ENCODE assay signal across 11 cellular contexts in the genomic region with DNA sequence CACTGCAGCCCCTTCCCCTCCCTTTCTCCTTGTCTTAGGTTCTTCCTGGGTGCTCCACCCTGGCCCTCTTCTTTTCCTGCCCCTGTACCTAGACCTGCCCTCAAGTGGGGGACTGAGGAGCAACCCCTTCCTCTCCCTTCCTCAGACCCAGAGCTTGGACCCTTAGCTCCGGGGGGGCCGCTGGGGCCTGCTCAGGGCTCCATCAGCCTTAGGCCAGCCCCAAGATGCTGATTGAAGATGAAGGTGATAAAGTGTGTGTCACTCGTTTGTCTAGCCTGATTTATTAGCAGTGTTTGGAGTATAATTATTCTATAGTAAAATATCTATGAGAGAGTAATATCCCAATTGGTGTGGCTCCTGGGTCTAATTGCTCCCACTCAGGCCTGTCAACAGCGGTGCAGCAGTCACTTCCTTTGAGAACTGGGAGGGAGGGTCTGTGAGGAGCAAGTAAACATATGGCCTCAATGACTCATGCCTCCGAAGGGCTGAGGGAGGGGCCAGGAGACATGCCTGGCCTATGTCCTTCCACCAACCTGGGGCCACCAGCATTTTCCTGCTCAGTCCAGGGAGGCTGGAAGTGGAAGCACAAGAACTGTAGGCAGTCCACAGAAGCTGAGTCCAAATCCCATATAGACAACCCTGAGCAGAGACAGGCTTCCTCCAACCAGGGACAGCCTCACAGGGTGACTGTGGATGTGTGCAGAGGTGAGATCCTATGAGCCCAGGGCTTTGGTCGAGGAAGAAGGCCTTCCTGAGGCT.
DNase-seq lines count a peak whose midpoint lies in the region; ATAC-seq, FAIRE-seq and TF ChIP-seq lines count a peak whose summit lies in the region.
"Had no signal": no experiment of that assay in that cellular context is flagged by ENCODE, and none has a peak within 500 bp of the region (broad histone marks: within the 10 kb centered on the region; RNA-seq: fewer than 3 reads in every experiment).

No MANE protein-coding gene starts in this region.

- no peaks in the 10 kb centered on the region for H3K4me1 ChIP-seq in foreskin keratinocyte

- ATAC-seq in Right ventricle myocardium superior (ENCODE audit: poor library complexity) (peak; percentile 25), foreskin keratinocyte (peak; percentile 61)

- intact Hi-C loops in Right ventricle myocardium superior (cut with DNase I) (no loop called here), cardiac septum (cut with DNase I) (loop anchor here (10.0 kb wide), 1 partner anchor 241 kb away; no protein-coding TSS in a partner anchor)

- no peak for FAIRE-seq in RCC 7860 (lab: Jason Lieb, UNC)
- FAIRE-seq: H1 had no signal

- DNase-seq in Right ventricle myocardium superior (no peak), cardiac septum (ENCODE audit: low spot score) (no peak), RCC 7860 (ENCODE audit: low spot score) (peak; percentile 32), foreskin keratinocyte (peak; percentile 14 to 34), putamen (ENCODE audit: low spot score) (no peak), SW 1271 (lab: John Stamatoyannopoulos, UW) (no peak), ecto neural progenitor cell (ENCODE audit: low spot score) (no peak)
- no peak for DNase-seq in stimulated activated CD4-positive, alpha-beta T cell treated with anti-CD3 and anti-CD28 coated beads, Interleukin-4, amount 100 ng/mL, for 24 hours
- DNase-seq: activated naive CD8-positive, alpha-beta T cell treated with anti-CD3 and anti-CD28 coated beads, Interleukin-2, amount 10 ng/mL, durations not matched to agents 7 days and 5 days; CD4-positive, CD25-positive, alpha-beta regulatory T cell had no signal

- no peak overlapping the region for H3K27ac ChIP-seq in foreskin keratinocyte

- H3K27me3 ChIP-seq in foreskin keratinocyte, result no peaks in the 10 kb centered on the region

- no peak for TF ChIP-seq CTCF in foreskin keratinocyte (conservative IDR thresholded peaks at IDR 0.05)

Comparison
In these comparisons a context has a peak if more than half of its experiments do, and no peak if none do; other contexts are left out.
1. DNase-seq: peak in RCC 7860 (single experiment) and foreskin keratinocyte (2 of 2); none in Right ventricle myocardium superior (single experiment), cardiac septum (single experiment), putamen (single experiment), SW 1271 (0 of 2), stimulated activated CD4-positive, alpha-beta T cell treated with anti-CD3 and anti-CD28 coated beads, Interleukin-4, amount 100 ng/mL, for 24 hours (single experiment) and ecto neural progenitor cell (single experiment).